In genomic region chr7:99410635-99411034, GRCh38 we compare ENCODE assay signal across 12 cellular contexts. TPM values are rescaled to one million over a fixed set of nuclear protein-coding genes. Genes with fewer than 3 reads are reported as not detected.
A peak's percentile ranks its signal among the peaks of the same experiment; 100 is the strongest.
DNase-seq lines count a peak whose midpoint lies in the region; ATAC-seq, FAIRE-seq and TF ChIP-seq lines count a peak whose summit lies in the region.
"Had no signal": no experiment of that assay in that cellular context is flagged by ENCODE, and none has a peak within 500 bp of the region (broad histone marks: within the 10 kb centered on the region; RNA-seq: fewer than 3 reads in every experiment).

No MANE protein-coding gene starts in this region.

- H3K36me3 ChIP-seq in SU-DHL-6 (ENCODE audit: low read length) = peaks cover 17% of the 10 kb centered on the region; the same call in 1 of the 2 replicates

- 0 out of 2 replicates have a peak overlapping the region, but pooled peaks have one; percentile 95 for H3K9ac ChIP-seq in SU-DHL-6 (ENCODE audit: low read length)

- H3K27ac ChIP-seq in SU-DHL-6 (ENCODE audit: low read depth, low read length) = no peak overlapping the region
- H3K27ac ChIP-seq: body of pancreas had no signal

- H3K9me2 ChIP-seq in SU-DHL-6 (replicated peaks; ENCODE audit: insufficient read depth, low read length) = no peaks in the 10 kb centered on the region

- H3K9me3 Mint-ChIP-seq in activated naive CD4-positive, alpha-beta T cell treated with anti-CD3 and anti-CD28 coated beads for 36 hours = no peaks in the 10 kb centered on the region
- H3K9me3 Mint-ChIP-seq in endothelial cell (ENCODE audit: unreplicated experiment) = no peaks in the 10 kb centered on the region
- no peaks in the 10 kb centered on the region for H3K9me3 Mint-ChIP-seq in stimulated activated memory B cell treated with anti-CD40 and anti-IgM and Interleukin-4, amounts not matched to agents 10 μg/mL and 1 μg/mL and 100 μg/mL, for 72 hours

- no peaks in the 10 kb centered on the region for H3K27me3 Mint-ChIP-seq in activated naive CD4-positive, alpha-beta T cell treated with anti-CD3 and anti-CD28 coated beads for 36 hours (ENCODE audit: low read depth)
- peaks cover 29% of the 10 kb centered on the region for H3K27me3 Mint-ChIP-seq in endothelial cell (ENCODE audit: unreplicated experiment)
- H3K27me3 Mint-ChIP-seq in stimulated activated memory B cell treated with anti-CD40 and anti-IgM and Interleukin-4, amounts not matched to agents 10 μg/mL and 1 μg/mL and 100 μg/mL, for 72 hours = no peaks in the 10 kb centered on the region

- peak overlapping the region; percentile 85 for H3K4me2 ChIP-seq in SU-DHL-6 (ENCODE audit: low read depth, low read length, poor library complexity, severe bottlenecking)

- H3K79me2 ChIP-seq in SU-DHL-6 (ENCODE audit: insufficient read depth, low read length) = peaks cover 55% of the 10 kb centered on the region

- H3F3A ChIP-seq in SU-DHL-6 (ENCODE audit: insufficient read depth) = peaks cover 10% of the 10 kb centered on the region; the same call in 1 of the 2 replicates

- no peak overlapping the region for H2AFZ ChIP-seq in SU-DHL-6 (ENCODE audit: low read depth, low read length, severe bottlenecking)

- no peak overlapping the region for H3K4me3 ChIP-seq in SU-DHL-6 (ENCODE audit: insufficient read depth, low read length, poor library complexity, severe bottlenecking)
- H3K4me3 ChIP-seq: body of pancreas had no signal

- DNase-seq in activated naive CD4-positive, alpha-beta T cell treated with anti-CD3 and anti-CD28 coated beads for 36 hours = no peak
- DNase-seq in activated naive CD4-positive, alpha-beta T cell treated with anti-CD3 and anti-CD28 coated beads, Interleukin-2, amount 50 U/mL, for 16 hours = no peak
- no peak for DNase-seq in endothelial cell (ENCODE audit: low spot score)
- DNase-seq in mucosa of gallbladder (ENCODE audit: low spot score) = no peak
- DNase-seq in GM19239 (ENCODE audit: insufficient read length, low spot score) = no peak
- DNase-seq: body of pancreas, NCI-H1436 treated with DMSO at 0.1 percent for 48 hours, NCI-H774, upper lobe of left lung had no signal

- intact Hi-C loops in activated naive CD4-positive, alpha-beta T cell treated with anti-CD3 and anti-CD28 coated beads for 36 hours (cut with micrococcal nuclease) = no loop called here

- CTCF ChIA-PET in activated naive CD4-positive, alpha-beta T cell treated with anti-CD3 and anti-CD28 coated beads for 36 hours (lab: Charles Lee) = interaction anchor here (1.1 kb wide), 1 partner anchor 46 kb away, joined by 4 read pairs; no protein-coding TSS in a partner anchor

- ATAC-seq in stimulated activated memory B cell treated with anti-CD40 and anti-IgM and Interleukin-4, amounts not matched to agents 10 μg/mL and 1 μg/mL and 100 μg/mL, for 72 hours = no peak
- no peak for ATAC-seq in GM19455 (IDR thresholded peaks at IDR 0.05; ENCODE audit: unreplicated experiment)
- ATAC-seq: body of pancreas had no signal

- H4K20me1 ChIP-seq in SU-DHL-6 (ENCODE audit: low read depth, low read length) = no peaks in the 10 kb centered on the region; the same call in 1 of the 2 replicates

- H3K4me1 Mint-ChIP-seq in activated naive CD4-positive, alpha-beta T cell treated with anti-CD3 and anti-CD28 coated beads for 36 hours (ENCODE audit: low read depth) = peaks cover 40% of the 10 kb centered on the region
- peaks cover 35% of the 10 kb centered on the region for H3K4me1 Mint-ChIP-seq in endothelial cell (ENCODE audit: unreplicated experiment)
- peaks cover 43% of the 10 kb centered on the region for H3K4me1 Mint-ChIP-seq in stimulated activated memory B cell treated with anti-CD40 and anti-IgM and Interleukin-4, amounts not matched to agents 10 μg/mL and 1 μg/mL and 100 μg/mL, for 72 hours

- H3K4me3 Mint-ChIP-seq in activated naive CD4-positive, alpha-beta T cell treated with anti-CD3 and anti-CD28 coated beads for 36 hours = peak overlapping the region; percentile 89
- H3K4me3 Mint-ChIP-seq in endothelial cell (ENCODE audit: unreplicated experiment) = peak overlapping the region; percentile 99
- peak overlapping the region; percentile 99 for H3K4me3 Mint-ChIP-seq in stimulated activated memory B cell treated with anti-CD40 and anti-IgM and Interleukin-4, amounts not matched to agents 10 μg/mL and 1 μg/mL and 100 μg/mL, for 72 hours

- no peaks in the 10 kb centered on the region for H3K27me3 ChIP-seq in SU-DHL-6 (ENCODE audit: low read length)
- H3K27me3 ChIP-seq: body of pancreas, upper lobe of left lung had no signal

- no peak for TF ChIP-seq CTCF in SU-DHL-6 (IDR thresholded peaks at IDR 0.05; ENCODE audit: insufficient read depth, low read length, poor library complexity, severe bottlenecking)
- no peak for TF ChIP-seq CTCF in endothelial cell (IDR thresholded peaks at IDR 0.05; ENCODE audit: unreplicated experiment)

- H3K9me3 ChIP-seq in SU-DHL-6 (ENCODE audit: insufficient read depth, low read length) = no peaks in the 10 kb centered on the region
- H3K9me3 ChIP-seq: body of pancreas, upper lobe of left lung had no signal

- FAIRE-seq in GM19239 (lab: Jason Lieb, UNC) = no peak

- peaks cover 33% of the 10 kb centered on the region for H3K36me3 Mint-ChIP-seq in activated naive CD4-positive, alpha-beta T cell treated with anti-CD3 and anti-CD28 coated beads for 36 hours (ENCODE audit: low read depth)
- H3K36me3 Mint-ChIP-seq in endothelial cell (ENCODE audit: low read depth, unreplicated experiment) = peaks cover 44% of the 10 kb centered on the region
- H3K36me3 Mint-ChIP-seq in stimulated activated memory B cell treated with anti-CD40 and anti-IgM and Interleukin-4, amounts not matched to agents 10 μg/mL and 1 μg/mL and 100 μg/mL, for 72 hours = peaks cover 29% of the 10 kb centered on the region

- H3K27ac Mint-ChIP-seq in activated naive CD4-positive, alpha-beta T cell treated with anti-CD3 and anti-CD28 coated beads for 36 hours = peak overlapping the region; percentile 92
- peak overlapping the region; percentile 100 for H3K27ac Mint-ChIP-seq in endothelial cell (ENCODE audit: unreplicated experiment)
- H3K27ac Mint-ChIP-seq in stimulated activated memory B cell treated with anti-CD40 and anti-IgM and Interleukin-4, amounts not matched to agents 10 μg/mL and 1 μg/mL and 100 μg/mL, for 72 hours = peak overlapping the region; percentile 92

RNA-seq across cellular contexts. Expression of gene BUD31, which starts 1.9 kb away (rescaled TPM):
- 100 to 1,000 TPM; 160 to 176 TPM for total RNA-seq in activated naive CD4-positive, alpha-beta T cell treated with anti-CD3 and anti-CD28 coated beads for 36 hours
- total RNA-seq in endothelial cell (ENCODE audit: unreplicated experiment) (73.4 TPM), mucosa of gallbladder (77.8 TPM)

RNA-seq across cellular contexts. Expression of gene PDAP1, which starts 2.2 kb away (rescaled TPM):
- total RNA-seq in activated naive CD4-positive, alpha-beta T cell treated with anti-CD3 and anti-CD28 coated beads for 36 hours = 100 to 1,000 TPM; 169 to 194 TPM
- total RNA-seq in endothelial cell (ENCODE audit: unreplicated experiment) (107 TPM), mucosa of gallbladder (83.7 TPM)

RNA-seq across cellular contexts. Expression of gene PTCD1, which starts 28.0 kb away (rescaled TPM):
- 1 to 10 TPM; 3.5 to 5.1 TPM for total RNA-seq in activated naive CD4-positive, alpha-beta T cell treated with anti-CD3 and anti-CD28 coated beads for 36 hours
- 7.1 TPM for total RNA-seq in endothelial cell (ENCODE audit: unreplicated experiment)
- 4.9 TPM for total RNA-seq in mucosa of gallbladder

RNA-seq across cellular contexts. Expression of gene CPSF4, which starts 28.1 kb away (rescaled TPM):
- total RNA-seq in activated naive CD4-positive, alpha-beta T cell treated with anti-CD3 and anti-CD28 coated beads for 36 hours = 10 to 100 TPM; 70.6 to 73.5 TPM
- total RNA-seq in endothelial cell (ENCODE audit: unreplicated experiment) (40.5 TPM), mucosa of gallbladder (29.0 TPM)

RNA-seq across cellular contexts. Expression of gene ARPC1B, which starts 36.1 kb away (rescaled TPM):
- total RNA-seq in activated naive CD4-positive, alpha-beta T cell treated with anti-CD3 and anti-CD28 coated beads for 36 hours = 100 to 1,000 TPM; 334 to 345 TPM
- 124 TPM for total RNA-seq in endothelial cell (ENCODE audit: unreplicated experiment)
- total RNA-seq in mucosa of gallbladder = 123 TPM
